ENCODE assay signal across 8 cellular contexts in the genomic region with DNA sequence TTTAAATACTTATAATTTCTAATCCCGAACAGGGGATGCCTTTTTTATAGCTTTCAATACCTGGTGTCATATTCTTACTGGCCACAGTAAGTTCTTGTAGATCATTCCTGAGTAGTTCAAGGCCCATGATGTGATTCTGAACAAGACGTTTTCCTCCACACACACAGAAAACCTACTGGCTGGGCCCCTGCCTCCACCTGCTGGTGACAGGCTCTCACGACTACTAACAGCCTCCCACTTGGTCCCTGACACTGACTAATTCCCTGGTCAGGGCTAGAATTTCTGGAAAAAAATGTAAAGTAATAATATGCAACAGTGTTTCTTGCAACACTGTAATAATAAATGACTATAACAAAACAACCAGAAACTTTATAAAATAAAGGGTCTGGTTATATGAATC. TPM values are rescaled to one million over a fixed set of nuclear protein-coding genes. Genes with fewer than 3 reads are reported as not detected.
A peak's percentile ranks its signal among the peaks of the same experiment; 100 is the strongest.
DNase-seq lines count a peak whose midpoint lies in the region; ATAC-seq, FAIRE-seq and TF ChIP-seq lines count a peak whose summit lies in the region.

No MANE protein-coding gene starts in this region.

- SMC1A ChIA-PET in GM12878 (lab: Charles Lee; ENCODE audit: uncharacterized antibody, unreplicated experiment): interaction anchor here (0.7 to 2.6 kb wide), 29 partner anchors 16 to 719 kb away, joined by 3 to 46 read pairs (median 4); a partner anchor contains a TSS

- H3K27ac ChIP-seq in OCI-LY3 (ENCODE audit: low read length) (no peak overlapping the region), GM12878 (ENCODE audit: control insufficient read depth, insufficient read depth) (no peak overlapping the region), spleen (no peak overlapping the region)

- CTCF ChIA-PET in GM12878 (lab: Yijun Ruan, JAX): interaction anchor here (0.6 to 3.3 kb wide), 47 partner anchors 8 to 535 kb away, joined by 3 to 48 read pairs (median 4); a partner anchor contains a TSS

- no peaks in the 10 kb centered on the region for H3K79me2 ChIP-seq in OCI-LY3 (ENCODE audit: low read length)
- H3K79me2 ChIP-seq in GM12878 (ENCODE audit: control insufficient read depth, insufficient read depth, low read length): no peaks in the 10 kb centered on the region

- H3K4me2 ChIP-seq in OCI-LY3 (ENCODE audit: low read length) (no peak overlapping the region), GM12878 (ENCODE audit: control insufficient read depth, insufficient read depth) (no peak overlapping the region)

- H3K4me1 ChIP-seq in OCI-LY3 (ENCODE audit: low read length): peaks cover 5% of the 10 kb centered on the region
- H3K4me1 ChIP-seq in GM12878 (ENCODE audit: control insufficient read depth, insufficient read depth, low read length): peaks cover 5% of the 10 kb centered on the region; the same call in 1 of the 2 replicates
- peaks cover 0 to 9% (median 8%) of the 10 kb centered on the region in 6 donors for H3K4me1 ChIP-seq in spleen

- POLR2A ChIA-PET in GM12878 (lab: Charles Lee): no interaction called here

- peak; percentile 84 for FAIRE-seq in GM12878 (lab: Jason Lieb, UNC)

- 17% methylated on average over 3 of the region's 3 CpGs for WGBS in GM12878 (ENCODE audit: insufficient coverage, insufficient replicate concordance, low lambda C conversion rate, missing lambda C conversion rate)
- WGBS in spleen, 5 donors: 21 to 28% (median 26%) methylated on average over 3 of the region's 3 CpGs

- DNase-seq in NCI-H2171 treated with DMSO at 0.1 percent for 48 hours (lab: John Stamatoyannopoulos, UW): peak; percentile 22
- no peak for DNase-seq in NCI-H2171 (lab: John Stamatoyannopoulos, UW)
- peak; percentile 17 for DNase-seq in HK-2 (ENCODE audit: unreplicated experiment)
- DNase-seq in GM12878 (ENCODE audit: low read depth, low spot score): no peak
- peak; percentile 30 for DNase-seq in iPS DF 4.7 (ENCODE audit: extremely low read depth, low spot score)
- DNase-seq in spleen: peak; percentile 60

- RAD21 ChIA-PET in GM12878 (lab: Charles Lee; ENCODE audit: unreplicated experiment): interaction anchor here (1.0 to 2.2 kb wide), 25 partner anchors 16 to 534 kb away, joined by 3 to 43 read pairs (median 5); no protein-coding TSS in a partner anchor

- peak; percentile 63 for TF ChIP-seq RAD21 in GM12878 (IDR thresholded peaks at IDR 0.05; ENCODE audit: insufficient read depth, low read depth, low read length)

- H4K20me1 ChIP-seq in OCI-LY3 (ENCODE audit: insufficient read depth, low read length) (no peaks in the 10 kb centered on the region), GM12878 (ENCODE audit: control insufficient read depth, insufficient read depth) (no peaks in the 10 kb centered on the region)

- no TSS peak for BruUV-seq in GM12878 (replicated peaks; lab: Mats Ljungman, UMichigan)

- no peaks in the 10 kb centered on the region for H3K9me3 ChIP-seq in OCI-LY3 (ENCODE audit: insufficient read depth, low read length)
- no peaks in the 10 kb centered on the region for H3K9me3 ChIP-seq in GM12878 (replicated peaks; ENCODE audit: control insufficient read depth, insufficient read depth, low read length)
- no peaks in the 10 kb centered on the region for H3K9me3 ChIP-seq in spleen

- H3K4me3 ChIP-seq in OCI-LY3 (ENCODE audit: low read length): no peak overlapping the region
- H3K4me3 ChIP-seq in GM12878: no peak overlapping the region
- H3K4me3 ChIP-seq in spleen: no peak overlapping the region

- no peak overlapping the region for H3K9ac ChIP-seq in OCI-LY3 (ENCODE audit: low read length)
- H3K9ac ChIP-seq in GM12878 (ENCODE audit: control insufficient read depth, insufficient read depth, low read length): no peak overlapping the region

- ATAC-seq in GM12878 (peak; percentile 93), GM19467 (IDR thresholded peaks at IDR 0.05; ENCODE audit: unreplicated experiment) (no peak)

- intact Hi-C loops in GM12878 (cut with micrococcal nuclease; ENCODE audit: unreplicated experiment): loop anchor here (1.0 to 5.0 kb wide), 3 partner anchors 45 to 300 kb away; no protein-coding TSS in a partner anchor
- intact Hi-C loops in spleen (cut with DNase I; ENCODE audit: low total_unique reads): no loop called here

- no peaks in the 10 kb centered on the region for H3K27me3 ChIP-seq in OCI-LY3 (ENCODE audit: low read depth, low read length)
- H3K27me3 ChIP-seq in GM12878 (replicated peaks in 1 of 2; ENCODE audit: control insufficient read depth in 2 of 2, insufficient read depth in 2 of 2, low read length in 1 of 2): no peaks in the 10 kb centered on the region
- no peaks in the 10 kb centered on the region for H3K27me3 ChIP-seq in spleen (replicated peaks in 1 of 7)

- in situ Hi-C loops in GM12878 (cut with MboI): no loop called here

- TF ChIP-seq EP300 in GM12878 (IDR thresholded peaks at IDR 0.05; ENCODE audit: borderline replicate concordance in 1 of 2, control insufficient read depth in 1 of 2, low read depth in 2 of 2, low read length in 2 of 2): no peak

- peak; percentile 52 for TF ChIP-seq CTCF in OCI-LY3 (IDR thresholded peaks at IDR 0.05; ENCODE audit: low read depth, low read length)
- TF ChIP-seq CTCF in GM12878 (IDR thresholded peaks at IDR 0.05 in 2 of 3, conservative IDR thresholded peaks at IDR 0.05 in 1 of 3; ENCODE audit: control insufficient read depth in 2 of 3, extremely low read depth in 1 of 3, insufficient read depth in 1 of 3, low read depth in 3 of 3, low read length in 3 of 3): peak; percentile 68 to 80 (median 72)
- TF ChIP-seq CTCF in spleen (IDR thresholded peaks at IDR 0.05 in 8 of 11, conservative IDR thresholded peaks at IDR 0.05 in 3 of 11): peak in 9 of 11 experiments; percentile 7 to 49 (median 43)

- TF ChIP-seq POLR2A in GM12878 (IDR thresholded peaks at IDR 0.05; ENCODE audit: low read depth, low read length): no peak
- TF ChIP-seq POLR2A in spleen (IDR thresholded peaks at IDR 0.05): no peak

- H3K36me3 ChIP-seq in OCI-LY3 (replicated peaks; ENCODE audit: low read depth, low read length) (no peaks in the 10 kb centered on the region), GM12878 (ENCODE audit: control insufficient read depth in 2 of 2, insufficient read depth in 2 of 2, low read length in 1 of 2) (peaks cover 6 to 23% of the 10 kb centered on the region in 2 experiments; a peak in 3 of 4 replicates), spleen (peaks cover 0 to 74% (median 41%) of the 10 kb centered on the region in 6 donors)

- no peak overlapping the region for H2AFZ ChIP-seq in OCI-LY3 (ENCODE audit: low read depth, low read length)
- no peak overlapping the region for H2AFZ ChIP-seq in GM12878 (ENCODE audit: control insufficient read depth, low read depth, low read length)

TF ChIP-seq in GM12878, 131 proteins besides CTCF, POLR2A, EP300 and RAD21:
- TF ChIP-seq SMC3 (IDR thresholded peaks at IDR 0.05; ENCODE audit: borderline replicate concordance, low read length) (peak; percentile 76; the same call in 1 of the 2 replicates), CREB1 (IDR thresholded peaks at IDR 0.05; ENCODE audit: low read depth) (no peak)

RNA-seq across cellular contexts. Expression of a gene that starts 50.4 kb away (rescaled TPM):
- not detected in 2 replicates for total RNA-seq in GM12878 (2013; cell fraction: nucleolus; rRNA removed)
- not detected in 2 replicates for total RNA-seq in GM12878 (2014; rRNA removed)
- not detected in 2 replicates for total RNA-seq in GM12878 (2014; rRNA removed; fragmentation: Illumina TruSeq; extraction: Trizol)
- 0.05 TPM in 1 of 2 replicates, not detected in the other for total RNA-seq in GM12878 (2021)
- polyA plus RNA-seq in GM12878 (2011; ENCODE audit: low read depth): not detected
- polyA plus RNA-seq in GM12878 (2011; rRNA removed): not detected in 2 replicates
- not detected in 2 replicates for polyA plus RNA-seq in GM12878 (2011; cell fraction: cytosol; rRNA removed)
- not detected in 2 replicates for polyA plus RNA-seq in GM12878 (2011; cell fraction: nucleus; rRNA removed)
- polyA plus RNA-seq in GM12878 (2012): 0.04 and 0.10 TPM in 2 replicates
- polyA plus RNA-seq in GM12878 (2014; fragmentation: Illumina TruSeq; extraction: Trizol): not detected in 2 replicates
- polyA plus RNA-seq in GM12878 (2014; fragmentation: Nextera tagmentation; extraction: Ambion mirVana): not detected
- polyA plus RNA-seq in GM12878 (2014; rRNA removed): not detected in 2 replicates
- polyA plus RNA-seq in GM12878 (2016; fragmentation: Nextera tagmentation; extraction: Ambion mirVana): not detected
- polyA minus RNA-seq in GM12878 (2011; rRNA and poly(A)+ RNA removed): not detected in 2 replicates
- not detected in 2 replicates for polyA minus RNA-seq in GM12878 (2011; cell fraction: cytosol; rRNA and poly(A)+ RNA removed)
- not detected in 2 replicates for polyA minus RNA-seq in GM12878 (2011; cell fraction: nucleus; rRNA and poly(A)+ RNA removed)
- total RNA-seq in spleen: not detected
- polyA plus RNA-seq in spleen: under 1 TPM; 0.02 to 0.06 (median 0.06) TPM

Comparison
In these comparisons a context has a peak if more than half of its experiments do, and no peak if none do; other contexts are left out.
1. DNase-seq: peak in NCI-H2171 treated with DMSO at 0.1 percent for 48 hours (single experiment), HK-2 (single experiment), iPS DF 4.7 (single experiment) and spleen (single experiment); none in NCI-H2171 (single experiment) and GM12878 (single experiment).
2. Peak in every context shown above with its lines, with median percentiles within 50 percentile points of each other: CTCF ChIP-seq.